In the genomic region with DNA sequence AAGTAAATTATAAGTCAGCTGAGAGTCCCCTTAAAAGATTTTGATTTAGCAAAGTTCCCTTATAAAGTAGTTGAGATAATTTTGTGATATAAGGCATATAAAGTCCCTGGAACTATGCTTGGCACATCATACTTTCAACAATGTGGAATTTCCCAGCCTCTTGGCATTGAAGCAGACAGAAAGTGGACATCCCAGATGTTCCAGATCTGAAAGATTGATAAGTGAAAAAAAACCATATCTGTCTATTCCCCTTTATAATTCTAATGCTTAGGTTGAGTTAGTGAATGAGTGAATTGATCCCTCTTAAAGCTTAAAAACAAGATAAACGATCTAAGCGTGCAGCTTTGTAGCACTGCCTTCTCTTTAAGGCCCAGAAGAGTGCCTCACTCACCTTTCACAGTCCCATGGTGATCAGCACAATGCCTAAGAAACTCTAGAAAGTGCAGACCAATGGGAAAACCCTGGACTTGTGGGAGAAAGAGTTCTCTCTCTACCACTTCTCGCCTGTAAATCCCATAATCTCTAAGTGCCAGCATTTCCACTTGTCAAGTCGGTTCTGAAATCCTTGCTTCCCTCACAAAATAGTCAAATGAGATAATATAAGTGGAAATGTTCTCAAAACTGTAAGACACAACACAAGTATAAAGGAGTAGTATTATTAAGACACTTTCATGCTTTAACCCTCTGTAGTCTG, we compare ENCODE assay signal across 1 cellular context.
TF ChIP-seq lines count a peak whose summit lies in the region.

No MANE protein-coding gene starts in this region.

TF ChIP-seq in IMR-90, 13 proteins besides CTCF, POLR2A, EP300 and RAD21:
- TF ChIP-seq, protein P1, sequence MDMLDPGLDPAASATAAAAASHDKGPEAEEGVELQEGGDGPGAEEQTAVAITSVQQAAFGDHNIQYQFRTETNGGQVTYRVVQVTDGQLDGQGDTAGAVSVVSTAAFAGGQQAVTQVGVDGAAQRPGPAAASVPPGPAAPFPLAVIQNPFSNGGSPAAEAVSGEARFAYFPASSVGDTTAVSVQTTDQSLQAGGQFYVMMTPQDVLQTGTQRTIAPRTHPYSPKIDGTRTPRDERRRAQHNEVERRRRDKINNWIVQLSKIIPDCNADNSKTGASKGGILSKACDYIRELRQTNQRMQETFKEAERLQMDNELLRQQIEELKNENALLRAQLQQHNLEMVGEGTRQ (IDR thresholded peaks at IDR 0.05; ENCODE audit: low read depth, low read length), result no peak
- TF ChIP-seq BHLHE40 (IDR thresholded peaks at IDR 0.05; ENCODE audit: low read depth, low read length), result no peak
- no peak for TF ChIP-seq RFX5 (IDR thresholded peaks at IDR 0.05; ENCODE audit: low read depth, low read length)
- no peak for TF ChIP-seq MAFK (IDR thresholded peaks at IDR 0.05; ENCODE audit: low read depth, low read length)
- TF ChIP-seq RCOR1 (IDR thresholded peaks at IDR 0.05; ENCODE audit: insufficient replicate concordance, low read length), result no peak
- no peak for TF ChIP-seq NFE2L2 (IDR thresholded peaks at IDR 0.05; ENCODE audit: low read depth, low read length)
- no peak for TF ChIP-seq MXI1 (IDR thresholded peaks at IDR 0.05; ENCODE audit: borderline replicate concordance, low read depth, low read length)
